In genomic region chr11:65717906-65718305, GRCh38 we compare ENCODE assay signal across 21 cellular contexts. TPM values are rescaled to one million over a fixed set of nuclear protein-coding genes. Genes with fewer than 3 reads are reported as not detected.
DNase-seq lines count a peak whose midpoint lies in the region; ATAC-seq and TF ChIP-seq lines count a peak whose summit lies in the region.
"Had no signal": no experiment of that assay in that cellular context is flagged by ENCODE, and none has a peak within 500 bp of the region (broad histone marks: within the 10 kb centered on the region; RNA-seq: fewer than 3 reads in every experiment).

No MANE protein-coding gene starts in this region.

- H3K9me3 Mint-ChIP-seq in activated T-cell treated with anti-CD3 and anti-CD28 coated beads, Interleukin-2, amount 50 U/mL, for 24 hours: no peaks in the 10 kb centered on the region
- no peaks in the 10 kb centered on the region for H3K9me3 Mint-ChIP-seq in activated T-cell treated with anti-CD3 and anti-CD28 coated beads, Interleukin-2, amount 50 U/mL, for 4 hours
- H3K9me3 Mint-ChIP-seq in endothelial cell (ENCODE audit: unreplicated experiment): no peaks in the 10 kb centered on the region
- H3K9me3 Mint-ChIP-seq: CD4-positive, alpha-beta memory T cell; dendritic cell treated with granulocyte-macrophage colony-stimulating factor and Interleukin-4, amounts not matched to agents 40 ng/mL and 50 ng/mL, for 4 days; naive B cell had no signal

- DNase-seq in activated T-cell treated with anti-CD3 and anti-CD28 coated beads, Interleukin-2, amount 50 U/mL, for 24 hours: no peak
- DNase-seq in activated T-cell treated with anti-CD3 and anti-CD28 coated beads, Interleukin-2, amount 50 U/mL, for 4 hours: no peak
- DNase-seq in OCI-LY7 (ENCODE audit: low spot score) (no peak), endothelial cell (ENCODE audit: low spot score) (no peak), osteoblast (ENCODE audit: insufficient read length, low spot score, missing footprints) (no peak), testis (no peak)
- DNase-seq: activated CD4-positive, alpha-beta T cell treated with anti-CD3 and anti-CD28 coated beads for 4 hours; adrenal gland; CD4-positive, alpha-beta memory T cell; foreskin keratinocyte; kidney; naive B cell; NCI-H1092; NCI-H2029; stimulated activated CD4-positive, alpha-beta T cell treated with anti-CD3 and anti-CD28 coated beads, Interleukin-4, amount 100 ng/mL, for 24 hours had no signal

- peak overlapping the region in 2 of 3 donors; percentile 3 to 16 for H3K9ac ChIP-seq in skeletal muscle tissue (ENCODE audit: low read depth in 1 of 3, low read length in 3 of 3)
- H3K9ac ChIP-seq: KMS-11 had no signal

- H3K79me2 ChIP-seq in OCI-LY7 (ENCODE audit: insufficient read depth, low read depth, low read length) (peaks cover 17% of the 10 kb centered on the region), osteoblast (ENCODE audit: insufficient read depth, low read length) (peaks cover 51% of the 10 kb centered on the region)

- CTCF ChIA-PET in OCI-LY7 (lab: Charles Lee; ENCODE audit: unreplicated experiment): no interaction called here

- no peak overlapping the region for H3K4me3 ChIP-seq in OCI-LY7 (ENCODE audit: low read depth, low read length, poor library complexity, severe bottlenecking)
- H3K4me3 ChIP-seq in skeletal muscle tissue (ENCODE audit: low read length in 3 of 3): peak overlapping the region in 1 of 3 donors; percentile 7
- H3K4me3 ChIP-seq in osteoblast (ENCODE audit: insufficient read depth, low read length): no peak overlapping the region
- no peak overlapping the region for H3K4me3 ChIP-seq in testis
- H3K4me3 ChIP-seq: adrenal gland, cardiac muscle cell had no signal

- H4K20me1 ChIP-seq in OCI-LY7 (ENCODE audit: insufficient read depth, low read length) (no peaks in the 10 kb centered on the region; the same call in 1 of the 2 replicates), osteoblast (ENCODE audit: insufficient read depth, low read length) (peaks cover 24% of the 10 kb centered on the region)

- TF ChIP-seq CTCF in OCI-LY7 (conservative IDR thresholded peaks at IDR 0.05; ENCODE audit: low read length) (no peak), endothelial cell (IDR thresholded peaks at IDR 0.05; ENCODE audit: unreplicated experiment) (no peak), osteoblast (IDR thresholded peaks at IDR 0.05; ENCODE audit: extremely low read depth, low read depth, low read length) (no peak), testis (IDR thresholded peaks at IDR 0.05) (no peak)

- no peaks in the 10 kb centered on the region for H3K9me3 ChIP-seq in OCI-LY7 (ENCODE audit: low read length)
- no peaks in the 10 kb centered on the region for H3K9me3 ChIP-seq in skeletal muscle tissue (ENCODE audit: control insufficient read depth in 3 of 3, low read length in 3 of 3)
- no peaks in the 10 kb centered on the region for H3K9me3 ChIP-seq in osteoblast (ENCODE audit: low read depth, low read length)
- H3K9me3 ChIP-seq in testis: no peaks in the 10 kb centered on the region
- H3K9me3 ChIP-seq: adrenal gland had no signal

- H2AFZ ChIP-seq in OCI-LY7 (ENCODE audit: low read length) (no peak overlapping the region), osteoblast (ENCODE audit: low read length) (no peak overlapping the region)

- TF ChIP-seq POLR2A in testis (IDR thresholded peaks at IDR 0.05): no peak

- H3K4me3 Mint-ChIP-seq in activated T-cell treated with anti-CD3 and anti-CD28 coated beads, Interleukin-2, amount 50 U/mL, for 24 hours: peak overlapping the region; percentile 95
- H3K4me3 Mint-ChIP-seq in activated T-cell treated with anti-CD3 and anti-CD28 coated beads, Interleukin-2, amount 50 U/mL, for 4 hours: no peak overlapping the region
- H3K4me3 Mint-ChIP-seq in endothelial cell (ENCODE audit: unreplicated experiment): no peak overlapping the region
- H3K4me3 Mint-ChIP-seq: dendritic cell treated with granulocyte-macrophage colony-stimulating factor and Interleukin-4, amounts not matched to agents 40 ng/mL and 50 ng/mL, for 4 days had no signal

- no peak for ATAC-seq in activated T-cell treated with anti-CD3 and anti-CD28 coated beads, Interleukin-2, amount 50 U/mL, for 4 hours
- ATAC-seq in HG02885 (IDR thresholded peaks at IDR 0.05; ENCODE audit: poor library complexity, unreplicated experiment): no peak
- ATAC-seq: foreskin keratinocyte, SK-N-SH treated with all-trans-retinoic acid at 6 μM for 48 hours had no signal

- POLR2A ChIA-PET in OCI-LY7 (lab: Charles Lee): no interaction called here

- intact Hi-C loops in OCI-LY7 (cut with micrococcal nuclease; ENCODE audit: unreplicated experiment): no loop called here
- intact Hi-C loops in testis (cut with DNase I; ENCODE audit: low total_unique reads): no loop called here

- peaks cover 71% of the 10 kb centered on the region for H3K36me3 ChIP-seq in OCI-LY7 (ENCODE audit: insufficient read depth, low read length)
- peaks cover 61 to 69% (median 62%) of the 10 kb centered on the region in 3 donors for H3K36me3 ChIP-seq in skeletal muscle tissue (ENCODE audit: control insufficient read depth in 3 of 3, insufficient read depth in 3 of 3, low read length in 3 of 3)
- peaks cover 55% of the 10 kb centered on the region for H3K36me3 ChIP-seq in osteoblast (ENCODE audit: insufficient read depth, low read length)
- H3K36me3 ChIP-seq in testis (ENCODE audit: low read depth, missing control alignments): no peaks in the 10 kb centered on the region

- BruUV-seq in OCI-LY7 (replicated peaks; lab: Mats Ljungman, UMichigan): no TSS peak

- H3K27ac Mint-ChIP-seq in activated T-cell treated with anti-CD3 and anti-CD28 coated beads, Interleukin-2, amount 50 U/mL, for 24 hours: peak overlapping the region; percentile 92
- peak overlapping the region; percentile 16 for H3K27ac Mint-ChIP-seq in endothelial cell (ENCODE audit: unreplicated experiment)
- H3K27ac Mint-ChIP-seq: dendritic cell treated with granulocyte-macrophage colony-stimulating factor and Interleukin-4, amounts not matched to agents 40 ng/mL and 50 ng/mL, for 4 days had no signal

- no peaks in the 10 kb centered on the region for H3K9me2 ChIP-seq in OCI-LY7 (ENCODE audit: insufficient read depth, low read length)

- peaks cover 73% of the 10 kb centered on the region for H3K36me3 Mint-ChIP-seq in activated T-cell treated with anti-CD3 and anti-CD28 coated beads, Interleukin-2, amount 50 U/mL, for 24 hours (ENCODE audit: low read depth)
- H3K36me3 Mint-ChIP-seq in activated T-cell treated with anti-CD3 and anti-CD28 coated beads, Interleukin-2, amount 50 U/mL, for 4 hours (ENCODE audit: insufficient read depth): peaks cover 37% of the 10 kb centered on the region
- peaks cover 35% of the 10 kb centered on the region for H3K36me3 Mint-ChIP-seq in endothelial cell (ENCODE audit: low read depth, unreplicated experiment)

- H3K4me1 ChIP-seq in OCI-LY7 (ENCODE audit: insufficient read depth, low read length, poor library complexity, severe bottlenecking) (peaks cover 25% of the 10 kb centered on the region), skeletal muscle tissue (ENCODE audit: control insufficient read depth in 3 of 3, insufficient read depth in 3 of 3, low read length in 3 of 3) (peaks cover 23 to 43% (median 26%) of the 10 kb centered on the region in 3 donors), osteoblast (ENCODE audit: insufficient read depth, low read length) (peaks cover 15% of the 10 kb centered on the region), testis (peaks cover 17% of the 10 kb centered on the region)
- H3K4me1 ChIP-seq: foreskin keratinocyte had no signal

- no peaks in the 10 kb centered on the region for H3K27me3 Mint-ChIP-seq in activated T-cell treated with anti-CD3 and anti-CD28 coated beads, Interleukin-2, amount 50 U/mL, for 24 hours
- no peaks in the 10 kb centered on the region for H3K27me3 Mint-ChIP-seq in activated T-cell treated with anti-CD3 and anti-CD28 coated beads, Interleukin-2, amount 50 U/mL, for 4 hours (ENCODE audit: low read depth)
- peaks cover 16% of the 10 kb centered on the region for H3K27me3 Mint-ChIP-seq in endothelial cell (ENCODE audit: unreplicated experiment)
- H3K27me3 Mint-ChIP-seq: CD4-positive, alpha-beta memory T cell; dendritic cell treated with granulocyte-macrophage colony-stimulating factor and Interleukin-4, amounts not matched to agents 40 ng/mL and 50 ng/mL, for 4 days; naive B cell had no signal

- H3K4me2 ChIP-seq in OCI-LY7 (ENCODE audit: low read length) (peak overlapping the region; percentile 77; the same call in 1 of the 2 replicates), osteoblast (ENCODE audit: insufficient read depth, low read length) (no peak overlapping the region)

- WGBS in testis, 2 donors: 54 to 67% methylated on average over 6 of the region's 6 CpGs

- H3K27me3 ChIP-seq in skeletal muscle tissue (ENCODE audit: control insufficient read depth in 3 of 3, insufficient read depth in 3 of 3, low read length in 3 of 3) (no peaks in the 10 kb centered on the region), osteoblast (ENCODE audit: insufficient read depth, low read length) (no peaks in the 10 kb centered on the region), testis (no peaks in the 10 kb centered on the region)
- H3K27me3 ChIP-seq: adrenal gland, cardiac muscle cell, foreskin keratinocyte had no signal

- H3K27ac ChIP-seq in OCI-LY7 (ENCODE audit: low read depth, low read length, poor library complexity, severe bottlenecking) (no peak overlapping the region), skeletal muscle tissue (ENCODE audit: low read depth, low read length) (no peak overlapping the region), osteoblast (ENCODE audit: low read depth, low read length) (no peak overlapping the region), testis (no peak overlapping the region)
- H3K27ac ChIP-seq: cardiac muscle cell, foreskin keratinocyte, KMS-11 had no signal

- H3K4me1 Mint-ChIP-seq in activated T-cell treated with anti-CD3 and anti-CD28 coated beads, Interleukin-2, amount 50 U/mL, for 24 hours (ENCODE audit: low read depth): peaks cover 47% of the 10 kb centered on the region
- peaks cover 36% of the 10 kb centered on the region for H3K4me1 Mint-ChIP-seq in activated T-cell treated with anti-CD3 and anti-CD28 coated beads, Interleukin-2, amount 50 U/mL, for 4 hours (ENCODE audit: low read depth)
- peaks cover 2% of the 10 kb centered on the region for H3K4me1 Mint-ChIP-seq in endothelial cell (ENCODE audit: unreplicated experiment)

RNA-seq across cellular contexts. Expression of gene RNASEH2C, which starts 2.7 kb away (rescaled TPM):
- total RNA-seq in activated T-cell treated with anti-CD3 and anti-CD28 coated beads, Interleukin-2, amount 50 U/mL, for 4 hours: 100 to 1,000 TPM in 2 of 3 donors, 10 to 100 TPM in 1; 95.6 to 122 (median 115) TPM
- total RNA-seq in OCI-LY7 (2014; rRNA removed; shearing (Covaris generic)): 92.7 and 99.1 TPM in 2 replicates
- total RNA-seq in OCI-LY7 (2022) (79.1 and 100 TPM in 2 replicates), endothelial cell (ENCODE audit: unreplicated experiment) (38.6 TPM), skeletal muscle tissue (11.0 TPM), osteoblast (27.4 and 27.9 TPM in 2 replicates), testis (10 to 100 TPM; 70.9 to 71.1 TPM)
- 29.1 TPM for polyA plus RNA-seq in testis (ENCODE audit: insufficient read depth, low read depth, low replicate concordance)

RNA-seq across cellular contexts. Expression of gene KAT5, which starts 5.9 kb away (rescaled TPM):
- 10 to 100 TPM; 81.7 to 96.5 (median 85.1) TPM for total RNA-seq in activated T-cell treated with anti-CD3 and anti-CD28 coated beads, Interleukin-2, amount 50 U/mL, for 4 hours
- 87.9 and 97.1 TPM in 2 replicates for total RNA-seq in OCI-LY7 (2014; rRNA removed; shearing (Covaris generic))
- total RNA-seq in OCI-LY7 (2022) (79.9 and 82.1 TPM in 2 replicates), endothelial cell (ENCODE audit: unreplicated experiment) (28.2 TPM), skeletal muscle tissue (44.9 TPM), osteoblast (37.4 and 44.2 TPM in 2 replicates), testis (100 to 1,000 TPM; 101 to 121 TPM)
- 154 TPM for polyA plus RNA-seq in testis (ENCODE audit: insufficient read depth, low read depth, low replicate concordance)

RNA-seq across cellular contexts. Expression of gene RELA, which starts 55.2 kb away (rescaled TPM):
- total RNA-seq in activated T-cell treated with anti-CD3 and anti-CD28 coated beads, Interleukin-2, amount 50 U/mL, for 4 hours: 100 to 1,000 TPM; 108 to 118 (median 111) TPM
- total RNA-seq in OCI-LY7 (2014; rRNA removed; shearing (Covaris generic)): 40.4 and 48.0 TPM in 2 replicates
- total RNA-seq in OCI-LY7 (2022) (78.9 and 82.5 TPM in 2 replicates), endothelial cell (ENCODE audit: unreplicated experiment) (62.6 TPM), skeletal muscle tissue (13.0 TPM), osteoblast (29.2 and 31.8 TPM in 2 replicates), testis (10 to 100 TPM; 64.9 to 82.0 TPM)
- 47.5 TPM for polyA plus RNA-seq in testis (ENCODE audit: insufficient read depth, low read depth, low replicate concordance)
